9 cellular contexts compared by ENCODE assay signal in genomic region chr10:124708922-124709520, GRCh38. TPM values are rescaled to one million over a fixed set of nuclear protein-coding genes. Genes with fewer than 3 reads are reported as not detected.
DNase-seq lines count a peak whose midpoint lies in the region; ATAC-seq, FAIRE-seq and TF ChIP-seq lines count a peak whose summit lies in the region.
"Had no signal": no experiment of that assay in that cellular context is flagged by ENCODE, and none has a peak within 500 bp of the region (broad histone marks: within the 10 kb centered on the region; RNA-seq: fewer than 3 reads in every experiment).

No MANE protein-coding gene starts in this region.

- H3K9me3 Mint-ChIP-seq in T-cell = no peaks in the 10 kb centered on the region

- no peak for TF ChIP-seq EP300 in sigmoid colon (IDR thresholded peaks at IDR 0.05)

- peaks cover 88 to 93% (median 89%) of the 10 kb centered on the region in 3 donors for H3K4me1 Mint-ChIP-seq in T-cell

- H3K4me1 ChIP-seq in right cardiac atrium (ENCODE audit: control insufficient read depth, insufficient read depth, low read length) = peaks cover 65% of the 10 kb centered on the region
- H3K4me1 ChIP-seq in sigmoid colon = peaks cover 0 to 79% (median 66%) of the 10 kb centered on the region in 4 donors

- H3K4me3 Mint-ChIP-seq in T-cell = peak overlapping the region in 1 of 3 donors; percentile 33

- H3K9me3 ChIP-seq in right cardiac atrium (ENCODE audit: control insufficient read depth, low read length) (no peaks in the 10 kb centered on the region), sigmoid colon (no peaks in the 10 kb centered on the region)

- peaks cover 2% of the 10 kb centered on the region for H3K36me3 ChIP-seq in H7 (replicated peaks; ENCODE audit: control insufficient read depth, insufficient read depth, low read length)
- peaks cover 0 to 25% (median 2%) of the 10 kb centered on the region in 4 donors for H3K36me3 ChIP-seq in sigmoid colon

- peaks cover 22% of the 10 kb centered on the region for H3K36me3 Mint-ChIP-seq in T-cell

- no peak for TF ChIP-seq CTCF in sigmoid colon (IDR thresholded peaks at IDR 0.05)

- POLR2A ChIA-PET in T-cell (lab: Charles Lee) = interaction anchor here in 1 of 2 donors (1.0 kb wide), 1 partner anchor 12 kb away, joined by 3 read pairs; no protein-coding TSS in a partner anchor

- no peaks in the 10 kb centered on the region for H3K27me3 ChIP-seq in H7 (ENCODE audit: control insufficient read depth, insufficient read depth, low read length)
- H3K27me3 ChIP-seq in right cardiac atrium (ENCODE audit: control insufficient read depth, insufficient read depth) = no peaks in the 10 kb centered on the region
- H3K27me3 ChIP-seq in sigmoid colon = no peaks in the 10 kb centered on the region

- no peaks in the 10 kb centered on the region for H3K27me3 Mint-ChIP-seq in T-cell

- intact Hi-C loops in right cardiac atrium (cut with DNase I) (no loop called here), sigmoid colon (cut with DNase I) (no loop called here)

- TF ChIP-seq POLR2A in sigmoid colon (IDR thresholded peaks at IDR 0.05) = no peak
- no peak for TF ChIP-seq POLR2A in GM12891 (IDR thresholded peaks at IDR 0.05; ENCODE audit: low read depth, low read length)

- 62% methylated on average over 11 of the region's 11 CpGs for WGBS in right cardiac atrium
- WGBS in sigmoid colon, 2 donors = 72% methylated on average over 11 of the region's 11 CpGs

- peak overlapping the region; percentile 73 for H3K27ac ChIP-seq in right cardiac atrium (ENCODE audit: low read length)
- H3K27ac ChIP-seq in sigmoid colon = peak overlapping the region; percentile 55 to 76 (median 62)

- peak in 1 of 4 experiments; percentile 46 for ATAC-seq in T-cell (replicated peaks in 1 of 4)
- no peak for ATAC-seq in right cardiac atrium
- no peak for ATAC-seq in HG02571 (IDR thresholded peaks at IDR 0.05; ENCODE audit: unreplicated experiment)
- ATAC-seq in HG03432 (IDR thresholded peaks at IDR 0.05; ENCODE audit: unreplicated experiment) = no peak
- no peak for ATAC-seq in HG03520 (IDR thresholded peaks at IDR 0.05; ENCODE audit: unreplicated experiment)

- no peak overlapping the region for H3K4me3 ChIP-seq in H7 (ENCODE audit: insufficient read depth, low read depth, low read length)
- no peak overlapping the region for H3K4me3 ChIP-seq in right cardiac atrium (ENCODE audit: low read length)
- H3K4me3 ChIP-seq in sigmoid colon = no peak overlapping the region

- peak overlapping the region; percentile 99 to 100 for H3K27ac Mint-ChIP-seq in T-cell

- FAIRE-seq in GM12891 (lab: Jason Lieb, UNC) = no peak

- CTCF ChIA-PET in T-cell (lab: Charles Lee) = interaction anchor here (0.5 to 2.7 kb wide), 5 partner anchors 9 to 40 kb away, joined by 3 to 14 read pairs (median 3); no protein-coding TSS in a partner anchor

- DNase-seq in H7 (peak; percentile 74), T-cell (no peak), right cardiac atrium (peak in 1 of 3 donors; percentile 23), sigmoid colon (no peak), GM12891 (ENCODE audit: insufficient read length, low spot score) (no peak)
- DNase-seq: activated CD4-positive, CD25-positive, alpha-beta regulatory T cell treated with anti-CD3 and anti-CD28 coated beads, Interleukin-2, amount 50 U/mL, for 72 hours had no signal

TF ChIP-seq in GM12891, 5 proteins besides CTCF, POLR2A, EP300 and RAD21:
- no peak for TF ChIP-seq PAX5 (IDR thresholded peaks at IDR 0.05; ENCODE audit: insufficient read depth, low read length, severe bottlenecking)
- TF ChIP-seq POU2F2 (IDR thresholded peaks at IDR 0.05; ENCODE audit: low read depth, low read length) = no peak
- no peak for TF ChIP-seq TAF1 (IDR thresholded peaks at IDR 0.05; ENCODE audit: low read depth, low read length)
- TF ChIP-seq SPI1 (IDR thresholded peaks at IDR 0.05; ENCODE audit: low read depth, low read length) = no peak
- no peak for TF ChIP-seq POLR2AphosphoS5 (IDR thresholded peaks at IDR 0.05; ENCODE audit: low read depth, low read length)

RNA-seq across cellular contexts. Expression of gene FAM53B, which starts 35.2 kb away (rescaled TPM):
- 37.4 and 40.8 TPM in 2 replicates for total RNA-seq in H7 (2014; rRNA removed; shearing (Covaris generic))
- total RNA-seq in T-cell (10 to 100 TPM; 39.3 to 86.5 (median 52.3) TPM), right cardiac atrium (10 to 100 TPM; 34.6 to 58.3 (median 49.8) TPM), sigmoid colon (10 to 100 TPM; 32.3 to 36.6 (median 34.4) TPM)
- polyA plus RNA-seq in right cardiac atrium (39.5 TPM), sigmoid colon (10 to 100 TPM in 2 of 3 donors, 1 to 10 TPM in 1; 9.6 to 36.4 (median 12.0) TPM)
- polyA plus RNA-seq in GM12891 (2012; ENCODE audit: low read depth, missing spikeins) = 8.0 TPM
